Comparison of ENCODE assay signal across 1 cellular context in the genomic region with DNA sequence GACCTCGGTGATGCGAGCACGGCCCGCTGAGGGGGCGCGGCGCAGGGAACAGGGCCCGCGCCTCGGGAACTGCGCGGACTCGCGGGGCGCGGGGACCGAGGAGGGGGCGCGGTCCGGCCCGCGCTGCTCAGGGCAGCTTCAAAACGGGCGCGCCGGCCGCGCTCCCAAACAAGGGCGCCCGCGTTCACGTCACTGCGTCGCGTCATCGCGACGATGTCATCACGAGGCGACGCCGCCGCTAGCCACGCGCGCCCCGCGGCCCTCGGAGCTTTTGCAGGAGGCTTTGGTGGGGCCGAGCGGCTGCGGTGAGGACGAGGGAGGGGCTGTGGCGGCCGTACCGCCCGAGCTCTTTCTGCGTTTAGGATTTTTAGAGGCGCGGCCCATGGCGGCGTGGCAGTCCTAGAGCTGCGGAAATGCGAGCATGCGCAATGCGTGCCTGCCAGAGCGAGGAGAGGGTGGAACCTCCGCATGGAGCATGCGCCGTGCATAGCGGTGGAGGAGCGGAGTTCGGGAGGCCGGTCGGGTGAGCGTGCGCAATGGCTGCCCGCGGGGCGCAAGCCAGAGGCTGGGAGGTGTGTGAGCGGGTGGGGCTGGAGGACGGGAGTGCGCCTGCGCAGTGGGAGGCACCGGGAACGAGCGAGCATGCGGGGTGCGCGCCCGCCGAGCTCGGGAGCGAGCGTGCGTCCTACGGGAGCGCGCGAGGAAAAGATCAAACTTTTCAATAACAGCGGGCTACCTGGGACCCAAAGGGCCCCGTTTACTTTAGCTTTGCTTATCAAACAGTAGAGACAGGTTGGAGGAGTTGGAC.
TF ChIP-seq lines count a peak whose summit lies in the region.

A gene with protein sequence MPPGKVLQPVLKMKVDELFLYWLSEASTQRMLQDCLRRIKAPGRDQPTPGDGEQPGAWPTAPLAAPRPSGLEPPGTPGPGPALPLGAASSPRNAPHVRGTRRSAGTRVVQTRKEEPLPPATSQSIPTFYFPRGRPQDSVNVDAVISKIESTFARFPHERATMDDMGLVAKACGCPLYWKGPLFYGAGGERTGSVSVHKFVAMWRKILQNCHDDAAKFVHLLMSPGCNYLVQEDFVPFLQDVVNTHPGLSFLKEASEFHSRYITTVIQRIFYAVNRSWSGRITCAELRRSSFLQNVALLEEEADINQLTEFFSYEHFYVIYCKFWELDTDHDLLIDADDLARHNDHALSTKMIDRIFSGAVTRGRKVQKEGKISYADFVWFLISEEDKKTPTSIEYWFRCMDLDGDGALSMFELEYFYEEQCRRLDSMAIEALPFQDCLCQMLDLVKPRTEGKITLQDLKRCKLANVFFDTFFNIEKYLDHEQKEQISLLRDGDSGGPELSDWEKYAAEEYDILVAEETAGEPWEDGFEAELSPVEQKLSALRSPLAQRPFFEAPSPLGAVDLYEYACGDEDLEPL (minus strand): TSS at position 140 of the 808 bp plus-strand sequence. CDS start 216 bp downstream, outside the sequence.

TF ChIP-seq in HepG2, 621 proteins besides CTCF, POLR2A, EP300 and RAD21 (continued from another document and continues in another):
- TF ChIP-seq HNF4G (IDR thresholded peaks at IDR 0.05; ENCODE audit: borderline replicate concordance, low read depth, low read length) (no peak), HNF4G (CRISPR knock-in tag; IDR thresholded peaks at IDR 0.05; ENCODE audit: borderline replicate concordance, low read depth) (peak; percentile 62; the same call in 1 of the 2 replicates), SMAD3 (CRISPR knock-in tag; IDR thresholded peaks at IDR 0.05) (0 out of 2 replicates have a peak, but pooled peaks have one; percentile 39), ZNF235 (CRISPR knock-in tag; IDR thresholded peaks at IDR 0.05; ENCODE audit: borderline replicate concordance) (peak; percentile 47; the same call in 1 of the 2 replicates), ZNF232 (CRISPR knock-in tag; IDR thresholded peaks at IDR 0.05; ENCODE audit: borderline replicate concordance) (peak; percentile 84; the same call in 1 of the 2 replicates), MED13 (CRISPR knock-in tag; IDR thresholded peaks at IDR 0.05) (no peak; the same call in 1 of the 2 replicates), KDM4B (CRISPR knock-in tag; IDR thresholded peaks at IDR 0.05) (0 out of 2 replicates have a peak, but pooled peaks have one; percentile 19), ARNT (IDR thresholded peaks at IDR 0.05) (no peak), RXRA (CRISPR knock-in tag; IDR thresholded peaks at IDR 0.05) (peak; percentile 82), ONECUT2 (CRISPR knock-in tag; IDR thresholded peaks at IDR 0.05) (no peak), ZNF619 (CRISPR knock-in tag; IDR thresholded peaks at IDR 0.05) (peak; percentile 95), FOXM1 (CRISPR knock-in tag; IDR thresholded peaks at IDR 0.05) (no peak), ZNF780A (CRISPR knock-in tag; IDR thresholded peaks at IDR 0.05) (no peak), AGO2 (optimal IDR thresholded peaks at IDR 0.05; ENCODE audit: low read depth, low read length) (peak; percentile 71), PHB2 (IDR thresholded peaks at IDR 0.05; ENCODE audit: partially characterized antibody) (no peak), ZC3H4 (CRISPR knock-in tag; IDR thresholded peaks at IDR 0.05; ENCODE audit: borderline replicate concordance) (peak; percentile 76; the same call in 1 of the 2 replicates), HNRNPH1 (optimal IDR thresholded peaks at IDR 0.05; ENCODE audit: low read depth, low read length) (no peak), DNMT3B (CRISPR knock-in tag; conservative IDR thresholded peaks at IDR 0.05) (no peak), KDM5A (IDR thresholded peaks at IDR 0.05; ENCODE audit: borderline replicate concordance, low read length) (peak; percentile 97; the same call in 1 of the 2 replicates), SCMH1 (CRISPR knock-in tag; IDR thresholded peaks at IDR 0.05; ENCODE audit: borderline replicate concordance) (no peak), TCF12 (IDR thresholded peaks at IDR 0.05) (no peak), TCF12 (CRISPR knock-in tag; IDR thresholded peaks at IDR 0.05) (no peak)
- TF ChIP-seq, protein P1, sequence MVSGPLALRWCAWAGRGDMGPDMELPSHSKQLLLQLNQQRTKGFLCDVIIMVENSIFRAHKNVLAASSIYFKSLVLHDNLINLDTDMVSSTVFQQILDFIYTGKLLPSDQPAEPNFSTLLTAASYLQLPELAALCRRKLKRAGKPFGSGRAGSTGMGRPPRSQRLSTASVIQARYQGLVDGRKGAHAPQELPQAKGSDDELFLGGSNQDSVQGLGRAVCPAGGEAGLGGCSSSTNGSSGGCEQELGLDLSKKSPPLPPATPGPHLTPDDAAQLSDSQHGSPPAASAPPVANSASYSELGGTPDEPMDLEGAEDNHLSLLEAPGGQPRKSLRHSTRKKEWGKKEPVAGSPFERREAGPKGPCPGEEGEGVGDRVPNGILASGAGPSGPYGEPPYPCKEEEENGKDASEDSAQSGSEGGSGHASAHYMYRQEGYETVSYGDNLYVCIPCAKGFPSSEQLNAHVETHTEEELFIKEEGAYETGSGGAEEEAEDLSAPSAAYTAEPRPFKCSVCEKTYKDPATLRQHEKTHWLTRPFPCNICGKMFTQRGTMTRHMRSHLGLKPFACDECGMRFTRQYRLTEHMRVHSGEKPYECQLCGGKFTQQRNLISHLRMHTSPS (CRISPR knock-in tag; IDR thresholded peaks at IDR 0.05; ENCODE audit: low read depth), result no peak; the same call in 1 of the 2 replicates
- TF ChIP-seq, protein P2, sequence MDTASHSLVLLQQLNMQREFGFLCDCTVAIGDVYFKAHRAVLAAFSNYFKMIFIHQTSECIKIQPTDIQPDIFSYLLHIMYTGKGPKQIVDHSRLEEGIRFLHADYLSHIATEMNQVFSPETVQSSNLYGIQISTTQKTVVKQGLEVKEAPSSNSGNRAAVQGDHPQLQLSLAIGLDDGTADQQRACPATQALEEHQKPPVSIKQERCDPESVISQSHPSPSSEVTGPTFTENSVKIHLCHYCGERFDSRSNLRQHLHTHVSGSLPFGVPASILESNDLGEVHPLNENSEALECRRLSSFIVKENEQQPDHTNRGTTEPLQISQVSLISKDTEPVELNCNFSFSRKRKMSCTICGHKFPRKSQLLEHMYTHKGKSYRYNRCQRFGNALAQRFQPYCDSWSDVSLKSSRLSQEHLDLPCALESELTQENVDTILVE (CRISPR knock-in tag; IDR thresholded peaks at IDR 0.05), result peak; percentile 53; the same call in 1 of the 2 replicates
- TF ChIP-seq, protein P3, sequence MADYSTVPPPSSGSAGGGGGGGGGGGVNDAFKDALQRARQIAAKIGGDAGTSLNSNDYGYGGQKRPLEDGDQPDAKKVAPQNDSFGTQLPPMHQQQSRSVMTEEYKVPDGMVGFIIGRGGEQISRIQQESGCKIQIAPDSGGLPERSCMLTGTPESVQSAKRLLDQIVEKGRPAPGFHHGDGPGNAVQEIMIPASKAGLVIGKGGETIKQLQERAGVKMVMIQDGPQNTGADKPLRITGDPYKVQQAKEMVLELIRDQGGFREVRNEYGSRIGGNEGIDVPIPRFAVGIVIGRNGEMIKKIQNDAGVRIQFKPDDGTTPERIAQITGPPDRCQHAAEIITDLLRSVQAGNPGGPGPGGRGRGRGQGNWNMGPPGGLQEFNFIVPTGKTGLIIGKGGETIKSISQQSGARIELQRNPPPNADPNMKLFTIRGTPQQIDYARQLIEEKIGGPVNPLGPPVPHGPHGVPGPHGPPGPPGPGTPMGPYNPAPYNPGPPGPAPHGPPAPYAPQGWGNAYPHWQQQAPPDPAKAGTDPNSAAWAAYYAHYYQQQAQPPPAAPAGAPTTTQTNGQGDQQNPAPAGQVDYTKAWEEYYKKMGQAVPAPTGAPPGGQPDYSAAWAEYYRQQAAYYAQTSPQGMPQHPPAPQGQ (CRISPR knock-in tag; IDR thresholded peaks at IDR 0.05; ENCODE audit: borderline replicate concordance), result no peak
- TF ChIP-seq, protein P4, sequence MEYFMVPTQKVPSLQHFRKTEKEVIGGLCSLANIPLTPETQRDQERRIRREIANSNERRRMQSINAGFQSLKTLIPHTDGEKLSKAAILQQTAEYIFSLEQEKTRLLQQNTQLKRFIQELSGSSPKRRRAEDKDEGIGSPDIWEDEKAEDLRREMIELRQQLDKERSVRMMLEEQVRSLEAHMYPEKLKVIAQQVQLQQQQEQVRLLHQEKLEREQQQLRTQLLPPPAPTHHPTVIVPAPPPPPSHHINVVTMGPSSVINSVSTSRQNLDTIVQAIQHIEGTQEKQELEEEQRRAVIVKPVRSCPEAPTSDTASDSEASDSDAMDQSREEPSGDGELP (IDR thresholded peaks at IDR 0.05; ENCODE audit: borderline replicate concordance, low read depth), result no peak
- TF ChIP-seq, protein P5, sequence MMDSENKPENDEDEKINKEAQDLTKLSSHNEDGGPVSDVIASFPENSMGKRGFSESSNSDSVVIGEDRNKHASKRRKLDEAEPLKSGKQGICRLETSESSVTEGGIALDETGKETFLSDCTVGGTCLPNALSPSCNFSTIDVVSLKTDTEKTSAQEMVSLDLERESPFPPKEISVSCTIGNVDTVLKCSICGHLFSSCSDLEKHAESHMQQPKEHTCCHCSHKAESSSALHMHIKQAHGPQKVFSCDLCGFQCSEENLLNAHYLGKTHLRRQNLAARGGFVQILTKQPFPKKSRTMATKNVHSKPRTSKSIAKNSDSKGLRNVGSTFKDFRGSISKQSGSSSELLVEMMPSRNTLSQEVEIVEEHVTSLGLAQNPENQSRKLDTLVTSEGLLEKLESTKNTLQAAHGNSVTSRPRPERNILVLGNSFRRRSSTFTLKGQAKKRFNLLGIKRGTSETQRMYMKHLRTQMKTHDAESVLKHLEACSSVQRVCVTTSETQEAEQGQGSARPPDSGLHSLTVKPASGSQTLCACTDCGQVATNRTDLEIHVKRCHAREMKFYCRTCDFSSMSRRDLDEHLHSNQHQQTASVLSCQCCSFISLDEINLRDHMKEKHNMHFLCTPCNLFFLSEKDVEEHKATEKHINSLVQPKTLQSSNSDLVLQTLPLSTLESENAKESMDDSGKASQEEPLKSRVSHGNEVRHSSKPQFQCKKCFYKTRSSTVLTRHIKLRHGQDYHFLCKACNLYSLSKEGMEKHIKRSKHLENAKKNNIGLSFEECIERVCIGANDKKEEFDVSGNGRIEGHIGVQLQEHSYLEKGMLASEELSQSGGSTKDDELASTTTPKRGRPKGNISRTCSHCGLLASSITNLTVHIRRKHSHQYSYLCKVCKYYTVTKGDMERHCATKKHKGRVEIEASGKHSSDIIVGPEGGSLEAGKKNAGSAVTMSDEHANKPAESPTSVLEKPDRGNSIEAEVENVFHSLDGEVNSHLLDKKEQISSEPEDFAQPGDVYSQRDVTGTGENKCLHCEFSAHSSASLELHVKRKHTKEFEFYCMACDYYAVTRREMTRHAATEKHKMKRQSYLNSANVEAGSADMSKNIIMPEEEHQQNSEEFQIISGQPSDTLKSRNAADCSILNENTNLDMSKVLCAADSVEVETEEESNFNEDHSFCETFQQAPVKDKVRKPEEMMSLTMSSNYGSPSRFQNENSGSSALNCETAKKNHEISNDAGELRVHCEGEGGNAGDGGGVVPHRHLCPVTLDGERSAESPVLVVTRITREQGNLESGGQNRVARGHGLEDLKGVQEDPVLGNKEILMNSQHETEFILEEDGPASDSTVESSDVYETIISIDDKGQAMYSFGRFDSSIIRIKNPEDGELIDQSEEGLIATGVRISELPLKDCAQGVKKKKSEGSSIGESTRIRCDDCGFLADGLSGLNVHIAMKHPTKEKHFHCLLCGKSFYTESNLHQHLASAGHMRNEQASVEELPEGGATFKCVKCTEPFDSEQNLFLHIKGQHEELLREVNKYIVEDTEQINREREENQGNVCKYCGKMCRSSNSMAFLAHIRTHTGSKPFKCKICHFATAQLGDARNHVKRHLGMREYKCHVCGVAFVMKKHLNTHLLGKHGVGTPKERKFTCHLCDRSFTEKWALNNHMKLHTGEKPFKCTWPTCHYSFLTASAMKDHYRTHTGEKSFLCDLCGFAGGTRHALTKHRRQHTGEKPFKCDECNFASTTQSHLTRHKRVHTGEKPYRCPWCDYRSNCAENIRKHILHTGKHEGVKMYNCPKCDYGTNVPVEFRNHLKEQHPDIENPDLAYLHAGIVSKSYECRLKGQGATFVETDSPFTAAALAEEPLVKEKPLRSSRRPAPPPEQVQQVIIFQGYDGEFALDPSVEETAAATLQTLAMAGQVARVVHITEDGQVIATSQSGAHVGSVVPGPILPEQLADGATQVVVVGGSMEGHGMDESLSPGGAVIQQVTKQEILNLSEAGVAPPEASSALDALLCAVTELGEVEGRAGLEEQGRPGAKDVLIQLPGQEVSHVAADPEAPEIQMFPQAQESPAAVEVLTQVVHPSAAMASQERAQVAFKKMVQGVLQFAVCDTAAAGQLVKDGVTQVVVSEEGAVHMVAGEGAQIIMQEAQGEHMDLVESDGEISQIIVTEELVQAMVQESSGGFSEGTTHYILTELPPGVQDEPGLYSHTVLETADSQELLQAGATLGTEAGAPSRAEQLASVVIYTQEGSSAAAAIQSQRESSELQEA (CRISPR knock-in tag; IDR thresholded peaks at IDR 0.05; ENCODE audit: not compliant biosample characterization), result peak; percentile 82
- TF ChIP-seq, protein P6, sequence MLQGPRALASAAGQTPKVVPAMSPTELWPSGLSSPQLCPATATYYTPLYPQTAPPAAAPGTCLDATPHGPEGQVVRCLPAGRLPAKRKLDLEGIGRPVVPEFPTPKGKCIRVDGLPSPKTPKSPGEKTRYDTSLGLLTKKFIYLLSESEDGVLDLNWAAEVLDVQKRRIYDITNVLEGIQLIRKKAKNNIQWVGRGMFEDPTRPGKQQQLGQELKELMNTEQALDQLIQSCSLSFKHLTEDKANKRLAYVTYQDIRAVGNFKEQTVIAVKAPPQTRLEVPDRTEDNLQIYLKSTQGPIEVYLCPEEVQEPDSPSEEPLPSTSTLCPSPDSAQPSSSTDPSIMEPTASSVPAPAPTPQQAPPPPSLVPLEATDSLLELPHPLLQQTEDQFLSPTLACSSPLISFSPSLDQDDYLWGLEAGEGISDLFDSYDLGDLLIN (CRISPR knock-in tag; IDR thresholded peaks at IDR 0.05; ENCODE audit: borderline replicate concordance), result peak; percentile 86; the same call in 1 of the 2 replicates
